Comparison of ENCODE assay signal across 10 cellular contexts in genomic region chr3:187063286-187064081, GRCh38.
DNase-seq lines count a peak whose midpoint lies in the region; TF ChIP-seq lines count a peak whose summit lies in the region.
"Had no signal": no experiment of that assay in that cellular context is flagged by ENCODE, and none has a peak within 500 bp of the region (broad histone marks: within the 10 kb centered on the region; RNA-seq: fewer than 3 reads in every experiment).

No MANE protein-coding gene starts in this region.

- CTCF ChIA-PET in RWPE1 (lab: Yijun Ruan, JAX), result no interaction called here

- no peak for TF ChIP-seq CTCF in RWPE1 (conservative IDR thresholded peaks at IDR 0.05; ENCODE audit: low read depth)
- TF ChIP-seq CTCF in brain microvascular endothelial cell (IDR thresholded peaks at IDR 0.05; ENCODE audit: low read depth, low read length, missing control alignments), result no peak

- POLR2A ChIA-PET in RWPE1 (lab: Yijun Ruan, JAX; ENCODE audit: low non-redundant PET), result no interaction called here

- H3K27ac ChIP-seq in RWPE1 (peak overlapping the region; percentile 48; the same call in 1 of the 2 replicates), epithelial cell of prostate (peak overlapping the region; percentile 94), brain microvascular endothelial cell (no peak overlapping the region)
- H3K27ac ChIP-seq: adrenal gland had no signal

- no peaks in the 10 kb centered on the region for H3K36me3 ChIP-seq in brain microvascular endothelial cell (replicated peaks)

- H3K4me3 ChIP-seq in skeletal muscle cell (ENCODE audit: low read depth, low read length) (no peak overlapping the region), brain microvascular endothelial cell (ENCODE audit: low read depth, low read length) (no peak overlapping the region)
- H3K4me3 ChIP-seq: adrenal gland had no signal

- in situ Hi-C loops in brain microvascular endothelial cell (cut with HindIII; ENCODE audit: low pct_ligation_motif_present, low sequenced_read_pairs), result no loop called here

- intact Hi-C loops in posterior cingulate gyrus (cut with DNase I), result no loop called here

- DNase-seq in NCI-H2029 (lab: John Stamatoyannopoulos, UW) (peak; percentile 37), NCI-H2029 treated with DMSO at 0.1 percent for 48 hours (lab: John Stamatoyannopoulos, UW) (no peak), RWPE1 (ENCODE audit: low spot score) (peak; percentile 28), epithelial cell of prostate (ENCODE audit: low read depth, low spot score) (peak; percentile 83), skeletal muscle cell (ENCODE audit: low read depth) (peak; percentile 32), NCI-H1105 treated with DMSO at 0.1 percent for 48 hours (lab: John Stamatoyannopoulos, UW) (no peak), brain microvascular endothelial cell (no peak), posterior cingulate gyrus (no peak)
- DNase-seq: adrenal gland; stimulated activated CD4-positive, alpha-beta T cell treated with anti-CD3 and anti-CD28 coated beads, Interleukin-4, amount 100 ng/mL, for 1 hour had no signal

- H3K27me3 ChIP-seq in brain microvascular endothelial cell (replicated peaks), result no peaks in the 10 kb centered on the region
- H3K27me3 ChIP-seq: adrenal gland had no signal

Comparison
In these comparisons a context has a peak if more than half of its experiments do, and no peak if none do; other contexts are left out.
1. DNase-seq: peak in NCI-H2029 (single experiment), RWPE1 (single experiment), epithelial cell of prostate (single experiment) and skeletal muscle cell (single experiment); none in NCI-H2029 treated with DMSO at 0.1 percent for 48 hours (single experiment), NCI-H1105 treated with DMSO at 0.1 percent for 48 hours (single experiment), brain microvascular endothelial cell (single experiment) and posterior cingulate gyrus (0 of 10).